Comparison of ENCODE assay signal across 17 cellular contexts in the genomic region with DNA sequence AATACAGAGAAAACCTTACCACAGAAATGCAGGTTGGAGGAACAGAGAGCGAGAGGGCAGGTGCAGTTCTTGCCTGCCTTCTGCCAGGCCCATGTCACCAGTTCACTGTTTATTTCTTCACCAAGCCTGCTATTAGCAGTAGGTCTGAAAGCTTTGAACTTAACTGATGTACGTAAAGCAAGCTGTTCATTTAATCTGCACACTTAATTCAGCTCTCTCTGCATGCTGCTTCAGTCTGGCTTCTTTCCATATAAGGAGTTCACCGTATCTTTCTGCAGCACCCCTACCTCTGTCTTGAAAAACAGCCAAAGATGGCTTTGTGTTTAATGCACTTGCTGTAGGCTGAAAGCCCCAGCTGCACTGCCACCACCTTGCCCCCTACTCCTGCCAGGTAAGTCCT.
DNase-seq lines count a peak whose midpoint lies in the region; ATAC-seq and TF ChIP-seq lines count a peak whose summit lies in the region.
"Had no signal": no experiment of that assay in that cellular context is flagged by ENCODE, and none has a peak within 500 bp of the region (broad histone marks: within the 10 kb centered on the region; RNA-seq: fewer than 3 reads in every experiment).

No MANE protein-coding gene starts in this region.

- no peak overlapping the region for H3K4me3 ChIP-seq in GM23338
- H3K4me3 ChIP-seq in neural cell (ENCODE audit: low read length) = peak overlapping the region; percentile 51
- H3K4me3 ChIP-seq in psoas muscle = no peak overlapping the region
- H3K4me3 ChIP-seq in tibial nerve = no peak overlapping the region
- H3K4me3 ChIP-seq: adrenal gland had no signal

- H3K9me3 ChIP-seq in neural cell (ENCODE audit: low read length) (no peaks in the 10 kb centered on the region), psoas muscle (no peaks in the 10 kb centered on the region), tibial nerve (no peaks in the 10 kb centered on the region)
- H3K9me3 ChIP-seq: adrenal gland had no signal

- no peak overlapping the region for H3K27ac ChIP-seq in GM23338 (ENCODE audit: low read depth)
- peak overlapping the region; percentile 84 for H3K27ac ChIP-seq in neural cell (ENCODE audit: low read length)
- no peak overlapping the region for H3K27ac ChIP-seq in psoas muscle
- H3K27ac ChIP-seq in tibial nerve = no peak overlapping the region
- H3K27ac ChIP-seq: adrenal gland had no signal

- no peaks in the 10 kb centered on the region for H3K27me3 Mint-ChIP-seq in GM23338 (ENCODE audit: insufficient read depth, low read depth, poor library complexity)
- H3K27me3 Mint-ChIP-seq in Calu3 (ENCODE audit: unreplicated experiment) = peaks cover 47% of the 10 kb centered on the region

- no peaks in the 10 kb centered on the region for H3K27me3 ChIP-seq in GM23338 (ENCODE audit: insufficient read depth)
- H3K27me3 ChIP-seq in neural cell (ENCODE audit: insufficient read depth, low read depth, low read length) = no peaks in the 10 kb centered on the region
- no peaks in the 10 kb centered on the region for H3K27me3 ChIP-seq in psoas muscle (ENCODE audit: insufficient read depth in 3 of 3, low read length in 2 of 3)
- H3K27me3 ChIP-seq in tibial nerve = no peaks in the 10 kb centered on the region
- H3K27me3 ChIP-seq: adrenal gland had no signal

- peaks cover 18% of the 10 kb centered on the region for H3K4me1 Mint-ChIP-seq in GM23338
- no peaks in the 10 kb centered on the region for H3K4me1 Mint-ChIP-seq in Calu3 (ENCODE audit: low read depth, unreplicated experiment)

- TF ChIP-seq RAD21 in neural cell (conservative IDR thresholded peaks at IDR 0.05) = no peak

- ATAC-seq in GM23338 (peak; percentile 56), psoas muscle (no peak)
- ATAC-seq: stimulated activated naive CD8-positive, alpha-beta T cell treated with anti-CD3 and anti-CD28 coated beads, Interleukin-15, amount 100 ng/mL, for 72 hours had no signal

- H3K4me1 ChIP-seq in GM23338 (ENCODE audit: insufficient read depth) (peaks cover 6% of the 10 kb centered on the region; the same call in 1 of the 2 replicates), psoas muscle (no peaks in the 10 kb centered on the region), tibial nerve (no peaks in the 10 kb centered on the region)
- H3K4me1 ChIP-seq: adrenal gland had no signal

- H2AFZ ChIP-seq in GM23338 (no peak overlapping the region), neural cell (ENCODE audit: low read depth, low read length) (no peak overlapping the region)

- H3K9ac ChIP-seq in neural cell (ENCODE audit: low read length) = peak overlapping the region; percentile 64

- no peak overlapping the region for H3K4me2 ChIP-seq in GM23338
- H3K4me2 ChIP-seq in neural cell (ENCODE audit: low read length) = peak overlapping the region; percentile 42

- H4K20me1 ChIP-seq in GM23338 (replicated peaks; ENCODE audit: insufficient read depth) (no peaks in the 10 kb centered on the region), neural cell (ENCODE audit: insufficient read depth) (no peaks in the 10 kb centered on the region)

- CTCF ChIA-PET in Calu3 (lab: Charles Lee) = no interaction called here

- intact Hi-C loops in psoas muscle (cut with DNase I) (no loop called here), Calu3 (cut with micrococcal nuclease; ENCODE audit: unreplicated experiment) (no loop called here)

- H3K4me3 Mint-ChIP-seq in GM23338 (no peak overlapping the region), Calu3 (ENCODE audit: low read depth, unreplicated experiment) (no peak overlapping the region)
- H3K4me3 Mint-ChIP-seq: stimulated activated naive CD8-positive, alpha-beta T cell treated with anti-CD3 and anti-CD28 coated beads, Interleukin-15, amount 100 ng/mL, for 72 hours had no signal

- H3K9me3 Mint-ChIP-seq in GM23338 (no peaks in the 10 kb centered on the region), Calu3 (ENCODE audit: low read depth, unreplicated experiment) (no peaks in the 10 kb centered on the region)
- H3K9me3 Mint-ChIP-seq: stimulated activated naive CD8-positive, alpha-beta T cell treated with anti-CD3 and anti-CD28 coated beads, Interleukin-15, amount 100 ng/mL, for 72 hours had no signal

- 39 to 43% (median 42%) methylated on average over 3 of the region's 3 CpGs for WGBS in psoas muscle, 3 donors
- WGBS in tibial nerve, 2 donors = 43 to 44% methylated on average over 3 of the region's 3 CpGs

- TF ChIP-seq CTCF in GM23338 (conservative IDR thresholded peaks at IDR 0.05; ENCODE audit: low read depth in 2 of 2) (no peak), neural cell (IDR thresholded peaks at IDR 0.05; ENCODE audit: poor library complexity, severe bottlenecking) (no peak), psoas muscle (IDR thresholded peaks at IDR 0.05) (no peak), Calu3 (IDR thresholded peaks at IDR 0.05; ENCODE audit: unreplicated experiment) (no peak), tibial nerve (IDR thresholded peaks at IDR 0.05) (no peak)

- H3K27ac Mint-ChIP-seq in GM23338 = peak overlapping the region; percentile 76; the same call in 1 of the 2 replicates
- H3K27ac Mint-ChIP-seq in Calu3 (ENCODE audit: unreplicated experiment) = no peak overlapping the region
- H3K27ac Mint-ChIP-seq: stimulated activated naive CD8-positive, alpha-beta T cell treated with anti-CD3 and anti-CD28 coated beads, Interleukin-15, amount 100 ng/mL, for 72 hours had no signal

- H3F3A ChIP-seq in GM23338 (replicated peaks; ENCODE audit: low read depth) = no peaks in the 10 kb centered on the region
- no peaks in the 10 kb centered on the region for H3F3A ChIP-seq in neural cell (ENCODE audit: insufficient read depth, low read length, poor library complexity, severe bottlenecking)

- TF ChIP-seq POLR2A in tibial nerve (IDR thresholded peaks at IDR 0.05) = no peak

- no peaks in the 10 kb centered on the region; the same call in 1 of the 2 replicates for H3K9me2 ChIP-seq in GM23338 (ENCODE audit: insufficient read depth)
- H3K9me2 ChIP-seq in neural cell (ENCODE audit: insufficient read depth, low read length) = no peaks in the 10 kb centered on the region

- H3K36me3 Mint-ChIP-seq in GM23338 (ENCODE audit: low read depth) = no peaks in the 10 kb centered on the region
- H3K36me3 Mint-ChIP-seq in Calu3 (ENCODE audit: insufficient read depth, unreplicated experiment) = no peaks in the 10 kb centered on the region

- no peaks in the 10 kb centered on the region for H3K79me2 ChIP-seq in GM23338 (replicated peaks; ENCODE audit: insufficient read depth)
- H3K79me2 ChIP-seq in neural cell (replicated peaks; ENCODE audit: insufficient read depth, low read length) = no peaks in the 10 kb centered on the region

- peak; percentile 39 for TF ChIP-seq EP300 in neural cell (conservative IDR thresholded peaks at IDR 0.05; ENCODE audit: poor library complexity, severe bottlenecking)
- no peak for TF ChIP-seq EP300 in tibial nerve (IDR thresholded peaks at IDR 0.05)

- no TSS peak for BruUV-seq in Calu3 (replicated peaks; lab: Mats Ljungman, UMichigan)

- DNase-seq in GM23338 (ENCODE audit: low spot score) = no peak
- peak; percentile 86 for DNase-seq in NCI-H2081 treated with DMSO at 0.1 percent for 48 hours (lab: John Stamatoyannopoulos, UW)
- DNase-seq in NCI-H82 (lab: John Stamatoyannopoulos, UW) = peak; percentile 90
- no peak for DNase-seq in psoas muscle
- no peak for DNase-seq in Calu3
- no peak for DNase-seq in stimulated activated CD4-positive, alpha-beta T cell treated with anti-CD3 and anti-CD28 coated beads, Interleukin-2, amount 100 ng/mL, for 48 hours
- DNase-seq in tibial nerve (ENCODE audit: low spot score in 2 of 2) = no peak
- DNase-seq: activated CD4-positive, alpha-beta T cell treated with anti-CD3 and anti-CD28 coated beads for 4 hours; activated effector memory CD4-positive, alpha-beta T cell treated with Interleukin-2 at 50 U/mL for 16 hours; adrenal gland; dermis blood vessel endothelial cell; foreskin fibroblast; mammary epithelial cell; posterior cingulate gyrus; stimulated activated naive CD8-positive, alpha-beta T cell treated with anti-CD3 and anti-CD28 coated beads, Interleukin-15, amount 100 ng/mL, for 72 hours; trophoblast cell had no signal

- H3K36me3 ChIP-seq in GM23338 (ENCODE audit: insufficient read depth) (no peaks in the 10 kb centered on the region), neural cell (ENCODE audit: insufficient read depth, low read length) (no peaks in the 10 kb centered on the region), psoas muscle (ENCODE audit: insufficient read depth in 1 of 2, low read depth in 1 of 2) (no peaks in the 10 kb centered on the region), tibial nerve (no peaks in the 10 kb centered on the region)
- H3K36me3 ChIP-seq: adrenal gland had no signal

TF ChIP-seq in GM23338, 12 proteins besides CTCF, POLR2A, EP300 and RAD21 (continues in another document):
- TF ChIP-seq ZNF331 (CRISPR knock-in tag; IDR thresholded peaks at IDR 0.05; ENCODE audit: low read depth) (no peak), EZH2phosphoT487 (IDR thresholded peaks at IDR 0.05; ENCODE audit: unreplicated experiment) (no peak)

TF ChIP-seq in neural cell, 6 proteins besides CTCF, POLR2A, EP300 and RAD21:
- peak; percentile 23 for TF ChIP-seq SMC3 (conservative IDR thresholded peaks at IDR 0.05; ENCODE audit: poor library complexity)
- no peak for TF ChIP-seq TAF1 (IDR thresholded peaks at IDR 0.05; ENCODE audit: low read depth)
- TF ChIP-seq POLR2AphosphoS5 (IDR thresholded peaks at IDR 0.05) = peak; percentile 44

Comparison
In these comparisons a context has a peak if more than half of its experiments do, and no peak if none do; other contexts are left out.
1. DNase-seq: peak in NCI-H2081 treated with DMSO at 0.1 percent for 48 hours (single experiment) and NCI-H82 (single experiment); none in GM23338 (single experiment), psoas muscle (0 of 2), Calu3 (single experiment), stimulated activated CD4-positive, alpha-beta T cell treated with anti-CD3 and anti-CD28 coated beads, Interleukin-2, amount 100 ng/mL, for 48 hours (0 of 2) and tibial nerve (0 of 2).